1 cellular context compared by ENCODE assay signal in genomic region chr5:69451941-69452652, GRCh38.
TF ChIP-seq lines count a peak whose summit lies in the region.

No MANE protein-coding gene starts in this region.

TF ChIP-seq in A549, 52 proteins besides CTCF, POLR2A, EP300 and RAD21:
- TF ChIP-seq ATOH8 (CRISPR knock-in tag; IDR thresholded peaks at IDR 0.05; ENCODE audit: low read depth): no peak
- no peak for TF ChIP-seq CBX2 (IDR thresholded peaks at IDR 0.05; ENCODE audit: borderline replicate concordance, low read depth)
- TF ChIP-seq HDAC2 (IDR thresholded peaks at IDR 0.05): no peak
- TF ChIP-seq PHF8 (IDR thresholded peaks at IDR 0.05; ENCODE audit: borderline replicate concordance, low read depth): no peak
- no peak for TF ChIP-seq ESRRA (IDR thresholded peaks at IDR 0.05; ENCODE audit: borderline replicate concordance, low read length)
- TF ChIP-seq GATA3 (IDR thresholded peaks at IDR 0.05; ENCODE audit: borderline replicate concordance): no peak
- no peak for TF ChIP-seq TFCP2L1 (CRISPR knock-in tag; IDR thresholded peaks at IDR 0.05)
- no peak for TF ChIP-seq FOSB (CRISPR knock-in tag; IDR thresholded peaks at IDR 0.05)
- TF ChIP-seq HES2 (IDR thresholded peaks at IDR 0.05): no peak
- TF ChIP-seq TP53 (CRISPR knock-in tag; IDR thresholded peaks at IDR 0.05): no peak
- TF ChIP-seq BCL3 (IDR thresholded peaks at IDR 0.05): no peak
